In the genomic region with DNA sequence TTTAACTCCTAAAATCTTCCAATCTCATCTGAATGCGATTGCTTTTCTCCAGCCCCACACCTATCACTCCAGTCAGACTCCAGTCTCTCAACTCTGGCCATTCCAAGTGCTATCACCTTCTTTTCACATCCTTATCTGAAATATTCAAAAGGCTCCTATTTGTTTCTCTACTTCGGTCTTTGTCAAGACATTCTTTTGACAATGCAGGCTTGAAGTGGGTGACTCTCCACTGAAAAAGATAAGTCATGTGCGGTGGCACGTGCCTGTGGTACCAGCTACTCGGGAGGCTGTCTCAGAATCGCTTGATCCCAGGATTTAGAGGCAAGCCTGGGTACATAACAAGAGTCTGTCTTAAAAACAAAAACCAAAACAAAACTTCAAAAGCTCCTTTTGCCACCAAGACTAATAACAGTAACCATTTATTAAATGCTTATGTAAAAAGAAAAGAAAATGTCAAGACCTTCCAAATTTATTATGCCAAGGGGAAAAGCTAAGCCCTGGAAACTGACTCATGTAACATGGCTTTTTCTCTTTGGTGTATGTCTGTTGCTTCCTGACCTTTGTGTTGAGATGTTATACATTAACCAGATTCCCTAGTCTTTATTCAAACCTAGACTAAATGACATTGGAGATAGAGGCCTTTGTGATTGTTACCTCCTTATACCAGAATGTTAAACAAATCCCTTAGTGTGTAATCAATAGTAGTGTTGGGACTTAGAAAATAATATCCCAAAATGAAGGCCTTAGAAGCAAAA, we compare ENCODE assay signal across 1 cellular context.
TF ChIP-seq lines count a peak whose summit lies in the region.

No MANE protein-coding gene starts in this region.

TF ChIP-seq in HepG2, 621 proteins besides CTCF, POLR2A, EP300 and RAD21 (continued from another document and continues in another):
- TF ChIP-seq, protein P1, sequence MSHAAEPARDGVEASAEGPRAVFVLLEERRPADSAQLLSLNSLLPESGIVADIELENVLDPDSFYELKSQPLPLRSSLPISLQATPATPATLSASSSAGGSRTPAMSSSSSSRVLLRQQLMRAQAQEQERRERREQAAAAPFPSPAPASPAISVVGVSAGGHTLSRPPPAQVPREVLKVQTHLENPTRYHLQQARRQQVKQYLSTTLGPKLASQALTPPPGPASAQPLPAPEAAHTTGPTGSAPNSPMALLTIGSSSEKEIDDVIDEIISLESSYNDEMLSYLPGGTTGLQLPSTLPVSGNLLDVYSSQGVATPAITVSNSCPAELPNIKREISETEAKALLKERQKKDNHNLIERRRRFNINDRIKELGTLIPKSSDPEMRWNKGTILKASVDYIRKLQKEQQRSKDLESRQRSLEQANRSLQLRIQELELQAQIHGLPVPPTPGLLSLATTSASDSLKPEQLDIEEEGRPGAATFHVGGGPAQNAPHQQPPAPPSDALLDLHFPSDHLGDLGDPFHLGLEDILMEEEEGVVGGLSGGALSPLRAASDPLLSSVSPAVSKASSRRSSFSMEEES (CRISPR knock-in tag; IDR thresholded peaks at IDR 0.05) = 0 out of 2 replicates have a peak, but pooled peaks have one; percentile 21
- TF ChIP-seq ZNF234 (CRISPR knock-in tag; conservative IDR thresholded peaks at IDR 0.05) (no peak), KLF16 (CRISPR knock-in tag; IDR thresholded peaks at IDR 0.05) (peak in 1 of 2 experiments; percentile 23; a peak in 1 of 4 replicates), PRMT3 (CRISPR knock-in tag; IDR thresholded peaks at IDR 0.05; ENCODE audit: borderline replicate concordance, low read depth) (no peak), RBFOX2 (IDR thresholded peaks at IDR 0.05; ENCODE audit: low read depth, low read length) (peak; percentile 47; the same call in 1 of the 2 replicates), SIN3B (IDR thresholded peaks at IDR 0.05; ENCODE audit: low read length) (no peak), LCORL (IDR thresholded peaks at IDR 0.05) (no peak), LCORL (CRISPR knock-in tag; IDR thresholded peaks at IDR 0.05) (no peak; the same call in 1 of the 2 replicates), NR2F6 (IDR thresholded peaks at IDR 0.05) (no peak; the same call in 1 of the 2 replicates), NR2F6 (CRISPR knock-in tag; IDR thresholded peaks at IDR 0.05) (peak; percentile 39; the same call in 1 of the 2 replicates), ZC3H13 (CRISPR knock-in tag; IDR thresholded peaks at IDR 0.05) (no peak), NKX3-1 (CRISPR knock-in tag; IDR thresholded peaks at IDR 0.05) (peak; percentile 48), ZNF296 (CRISPR knock-in tag; conservative IDR thresholded peaks at IDR 0.05) (no peak), HOXA3 (CRISPR knock-in tag; IDR thresholded peaks at IDR 0.05) (peak; percentile 30; the same call in 1 of the 2 replicates), JARID2 (CRISPR knock-in tag; IDR thresholded peaks at IDR 0.05; ENCODE audit: insufficient replicate concordance) (no peak), CREM (IDR thresholded peaks at IDR 0.05) (peak; percentile 59), CREM (CRISPR knock-in tag; IDR thresholded peaks at IDR 0.05) (no peak), TOE1 (CRISPR knock-in tag; IDR thresholded peaks at IDR 0.05) (no peak), ISL2 (CRISPR knock-in tag; IDR thresholded peaks at IDR 0.05) (0 out of 2 replicates have a peak, but pooled peaks have one; percentile 34), BHLHE40 (IDR thresholded peaks at IDR 0.05; ENCODE audit: low read length) (peak; percentile 90), ZBTB38 (CRISPR knock-in tag; IDR thresholded peaks at IDR 0.05) (no peak)
- TF ChIP-seq, protein P2, sequence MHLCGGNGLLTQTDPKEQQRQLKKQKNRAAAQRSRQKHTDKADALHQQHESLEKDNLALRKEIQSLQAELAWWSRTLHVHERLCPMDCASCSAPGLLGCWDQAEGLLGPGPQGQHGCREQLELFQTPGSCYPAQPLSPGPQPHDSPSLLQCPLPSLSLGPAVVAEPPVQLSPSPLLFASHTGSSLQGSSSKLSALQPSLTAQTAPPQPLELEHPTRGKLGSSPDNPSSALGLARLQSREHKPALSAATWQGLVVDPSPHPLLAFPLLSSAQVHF (CRISPR knock-in tag; IDR thresholded peaks at IDR 0.05) = no peak
- TF ChIP-seq, protein P3, sequence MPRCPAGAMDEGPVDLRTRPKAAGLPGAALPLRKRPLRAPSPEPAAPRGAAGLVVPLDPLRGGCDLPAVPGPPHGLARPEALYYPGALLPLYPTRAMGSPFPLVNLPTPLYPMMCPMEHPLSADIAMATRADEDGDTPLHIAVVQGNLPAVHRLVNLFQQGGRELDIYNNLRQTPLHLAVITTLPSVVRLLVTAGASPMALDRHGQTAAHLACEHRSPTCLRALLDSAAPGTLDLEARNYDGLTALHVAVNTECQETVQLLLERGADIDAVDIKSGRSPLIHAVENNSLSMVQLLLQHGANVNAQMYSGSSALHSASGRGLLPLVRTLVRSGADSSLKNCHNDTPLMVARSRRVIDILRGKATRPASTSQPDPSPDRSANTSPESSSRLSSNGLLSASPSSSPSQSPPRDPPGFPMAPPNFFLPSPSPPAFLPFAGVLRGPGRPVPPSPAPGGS (CRISPR knock-in tag; IDR thresholded peaks at IDR 0.05) = no peak
- TF ChIP-seq, protein P4, sequence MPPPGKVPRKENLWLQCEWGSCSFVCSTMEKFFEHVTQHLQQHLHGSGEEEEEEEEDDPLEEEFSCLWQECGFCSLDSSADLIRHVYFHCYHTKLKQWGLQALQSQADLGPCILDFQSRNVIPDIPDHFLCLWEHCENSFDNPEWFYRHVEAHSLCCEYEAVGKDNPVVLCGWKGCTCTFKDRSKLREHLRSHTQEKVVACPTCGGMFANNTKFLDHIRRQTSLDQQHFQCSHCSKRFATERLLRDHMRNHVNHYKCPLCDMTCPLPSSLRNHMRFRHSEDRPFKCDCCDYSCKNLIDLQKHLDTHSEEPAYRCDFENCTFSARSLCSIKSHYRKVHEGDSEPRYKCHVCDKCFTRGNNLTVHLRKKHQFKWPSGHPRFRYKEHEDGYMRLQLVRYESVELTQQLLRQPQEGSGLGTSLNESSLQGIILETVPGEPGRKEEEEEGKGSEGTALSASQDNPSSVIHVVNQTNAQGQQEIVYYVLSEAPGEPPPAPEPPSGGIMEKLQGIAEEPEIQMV (CRISPR knock-in tag; IDR thresholded peaks at IDR 0.05; ENCODE audit: low read depth) = no peak
- TF ChIP-seq, protein P5, sequence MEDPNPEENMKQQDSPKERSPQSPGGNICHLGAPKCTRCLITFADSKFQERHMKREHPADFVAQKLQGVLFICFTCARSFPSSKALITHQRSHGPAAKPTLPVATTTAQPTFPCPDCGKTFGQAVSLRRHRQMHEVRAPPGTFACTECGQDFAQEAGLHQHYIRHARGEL (CRISPR knock-in tag; IDR thresholded peaks at IDR 0.05) = no peak
- TF ChIP-seq, protein P6, sequence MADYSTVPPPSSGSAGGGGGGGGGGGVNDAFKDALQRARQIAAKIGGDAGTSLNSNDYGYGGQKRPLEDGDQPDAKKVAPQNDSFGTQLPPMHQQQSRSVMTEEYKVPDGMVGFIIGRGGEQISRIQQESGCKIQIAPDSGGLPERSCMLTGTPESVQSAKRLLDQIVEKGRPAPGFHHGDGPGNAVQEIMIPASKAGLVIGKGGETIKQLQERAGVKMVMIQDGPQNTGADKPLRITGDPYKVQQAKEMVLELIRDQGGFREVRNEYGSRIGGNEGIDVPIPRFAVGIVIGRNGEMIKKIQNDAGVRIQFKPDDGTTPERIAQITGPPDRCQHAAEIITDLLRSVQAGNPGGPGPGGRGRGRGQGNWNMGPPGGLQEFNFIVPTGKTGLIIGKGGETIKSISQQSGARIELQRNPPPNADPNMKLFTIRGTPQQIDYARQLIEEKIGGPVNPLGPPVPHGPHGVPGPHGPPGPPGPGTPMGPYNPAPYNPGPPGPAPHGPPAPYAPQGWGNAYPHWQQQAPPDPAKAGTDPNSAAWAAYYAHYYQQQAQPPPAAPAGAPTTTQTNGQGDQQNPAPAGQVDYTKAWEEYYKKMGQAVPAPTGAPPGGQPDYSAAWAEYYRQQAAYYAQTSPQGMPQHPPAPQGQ (CRISPR knock-in tag; IDR thresholded peaks at IDR 0.05; ENCODE audit: borderline replicate concordance) = no peak
- TF ChIP-seq, protein P7, sequence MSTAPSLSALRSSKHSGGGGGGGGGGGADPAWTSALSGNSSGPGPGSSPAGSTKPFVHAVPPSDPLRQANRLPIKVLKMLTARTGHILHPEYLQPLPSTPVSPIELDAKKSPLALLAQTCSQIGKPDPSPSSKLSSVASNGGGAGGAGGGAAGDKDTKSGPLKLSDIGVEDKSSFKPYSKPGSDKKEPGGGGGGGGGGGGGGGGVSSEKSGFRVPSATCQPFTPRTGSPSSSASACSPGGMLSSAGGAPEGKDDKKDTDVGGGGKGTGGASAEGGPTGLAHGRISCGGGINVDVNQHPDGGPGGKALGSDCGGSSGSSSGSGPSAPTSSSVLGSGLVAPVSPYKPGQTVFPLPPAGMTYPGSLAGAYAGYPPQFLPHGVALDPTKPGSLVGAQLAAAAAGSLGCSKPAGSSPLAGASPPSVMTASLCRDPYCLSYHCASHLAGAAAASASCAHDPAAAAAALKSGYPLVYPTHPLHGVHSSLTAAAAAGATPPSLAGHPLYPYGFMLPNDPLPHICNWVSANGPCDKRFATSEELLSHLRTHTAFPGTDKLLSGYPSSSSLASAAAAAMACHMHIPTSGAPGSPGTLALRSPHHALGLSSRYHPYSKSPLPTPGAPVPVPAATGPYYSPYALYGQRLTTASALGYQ (CRISPR knock-in tag; IDR thresholded peaks at IDR 0.05) = 0 out of 2 replicates have a peak, but pooled peaks have one; percentile 15
- TF ChIP-seq, protein P8, sequence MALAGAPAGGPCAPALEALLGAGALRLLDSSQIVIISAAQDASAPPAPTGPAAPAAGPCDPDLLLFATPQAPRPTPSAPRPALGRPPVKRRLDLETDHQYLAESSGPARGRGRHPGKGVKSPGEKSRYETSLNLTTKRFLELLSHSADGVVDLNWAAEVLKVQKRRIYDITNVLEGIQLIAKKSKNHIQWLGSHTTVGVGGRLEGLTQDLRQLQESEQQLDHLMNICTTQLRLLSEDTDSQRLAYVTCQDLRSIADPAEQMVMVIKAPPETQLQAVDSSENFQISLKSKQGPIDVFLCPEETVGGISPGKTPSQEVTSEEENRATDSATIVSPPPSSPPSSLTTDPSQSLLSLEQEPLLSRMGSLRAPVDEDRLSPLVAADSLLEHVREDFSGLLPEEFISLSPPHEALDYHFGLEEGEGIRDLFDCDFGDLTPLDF (CRISPR knock-in tag; IDR thresholded peaks at IDR 0.05) = 0 out of 2 replicates have a peak, but pooled peaks have one; percentile 8
- TF ChIP-seq, protein P9, sequence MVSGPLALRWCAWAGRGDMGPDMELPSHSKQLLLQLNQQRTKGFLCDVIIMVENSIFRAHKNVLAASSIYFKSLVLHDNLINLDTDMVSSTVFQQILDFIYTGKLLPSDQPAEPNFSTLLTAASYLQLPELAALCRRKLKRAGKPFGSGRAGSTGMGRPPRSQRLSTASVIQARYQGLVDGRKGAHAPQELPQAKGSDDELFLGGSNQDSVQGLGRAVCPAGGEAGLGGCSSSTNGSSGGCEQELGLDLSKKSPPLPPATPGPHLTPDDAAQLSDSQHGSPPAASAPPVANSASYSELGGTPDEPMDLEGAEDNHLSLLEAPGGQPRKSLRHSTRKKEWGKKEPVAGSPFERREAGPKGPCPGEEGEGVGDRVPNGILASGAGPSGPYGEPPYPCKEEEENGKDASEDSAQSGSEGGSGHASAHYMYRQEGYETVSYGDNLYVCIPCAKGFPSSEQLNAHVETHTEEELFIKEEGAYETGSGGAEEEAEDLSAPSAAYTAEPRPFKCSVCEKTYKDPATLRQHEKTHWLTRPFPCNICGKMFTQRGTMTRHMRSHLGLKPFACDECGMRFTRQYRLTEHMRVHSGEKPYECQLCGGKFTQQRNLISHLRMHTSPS (CRISPR knock-in tag; IDR thresholded peaks at IDR 0.05; ENCODE audit: low read depth) = no peak
- TF ChIP-seq, protein P10, sequence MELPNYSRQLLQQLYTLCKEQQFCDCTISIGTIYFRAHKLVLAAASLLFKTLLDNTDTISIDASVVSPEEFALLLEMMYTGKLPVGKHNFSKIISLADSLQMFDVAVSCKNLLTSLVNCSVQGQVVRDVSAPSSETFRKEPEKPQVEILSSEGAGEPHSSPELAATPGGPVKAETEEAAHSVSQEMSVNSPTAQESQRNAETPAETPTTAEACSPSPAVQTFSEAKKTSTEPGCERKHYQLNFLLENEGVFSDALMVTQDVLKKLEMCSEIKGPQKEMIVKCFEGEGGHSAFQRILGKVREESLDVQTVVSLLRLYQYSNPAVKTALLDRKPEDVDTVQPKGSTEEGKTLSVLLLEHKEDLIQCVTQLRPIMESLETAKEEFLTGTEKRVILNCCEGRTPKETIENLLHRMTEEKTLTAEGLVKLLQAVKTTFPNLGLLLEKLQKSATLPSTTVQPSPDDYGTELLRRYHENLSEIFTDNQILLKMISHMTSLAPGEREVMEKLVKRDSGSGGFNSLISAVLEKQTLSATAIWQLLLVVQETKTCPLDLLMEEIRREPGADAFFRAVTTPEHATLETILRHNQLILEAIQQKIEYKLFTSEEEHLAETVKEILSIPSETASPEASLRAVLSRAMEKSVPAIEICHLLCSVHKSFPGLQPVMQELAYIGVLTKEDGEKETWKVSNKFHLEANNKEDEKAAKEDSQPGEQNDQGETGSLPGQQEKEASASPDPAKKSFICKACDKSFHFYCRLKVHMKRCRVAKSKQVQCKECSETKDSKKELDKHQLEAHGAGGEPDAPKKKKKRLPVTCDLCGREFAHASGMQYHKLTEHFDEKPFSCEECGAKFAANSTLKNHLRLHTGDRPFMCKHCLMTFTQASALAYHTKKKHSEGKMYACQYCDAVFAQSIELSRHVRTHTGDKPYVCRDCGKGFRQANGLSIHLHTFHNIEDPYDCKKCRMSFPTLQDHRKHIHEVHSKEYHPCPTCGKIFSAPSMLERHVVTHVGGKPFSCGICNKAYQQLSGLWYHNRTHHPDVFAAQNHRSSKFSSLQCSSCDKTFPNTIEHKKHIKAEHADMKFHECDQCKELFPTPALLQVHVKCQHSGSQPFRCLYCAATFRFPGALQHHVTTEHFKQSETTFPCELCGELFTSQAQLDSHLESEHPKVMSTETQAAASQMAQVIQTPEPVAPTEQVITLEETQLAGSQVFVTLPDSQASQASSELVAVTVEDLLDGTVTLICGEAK (IDR thresholded peaks at IDR 0.05) = peak; percentile 47; the same call in 1 of the 2 replicates
- TF ChIP-seq, protein P10 (CRISPR knock-in tag; IDR thresholded peaks at IDR 0.05) = peak; percentile 86; the same call in 1 of the 2 replicates
